ENCODE assay signal across 9 cellular contexts in the genomic region with DNA sequence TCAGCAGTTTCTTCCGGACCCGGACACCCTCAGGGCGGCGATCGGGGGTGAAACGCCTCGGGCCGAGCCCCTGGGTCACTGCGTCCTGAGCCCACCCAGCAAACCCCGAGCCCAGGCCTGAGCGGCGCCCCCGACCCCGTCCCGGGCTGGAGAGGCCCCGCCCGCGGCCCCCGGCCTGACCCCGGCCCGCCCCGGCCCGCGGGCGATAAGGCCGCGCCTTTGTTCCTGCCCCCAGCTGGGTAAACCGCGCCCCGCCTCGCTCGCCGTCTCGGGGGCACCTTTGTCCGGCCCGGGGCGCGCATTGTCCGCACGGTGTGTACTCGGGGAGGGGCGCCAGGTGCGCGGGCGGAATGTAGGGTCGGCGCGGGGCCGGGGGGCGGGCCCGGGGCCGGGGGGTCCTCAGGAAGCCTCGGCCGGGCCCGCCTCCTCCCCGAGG. TPM values are rescaled to one million over a fixed set of nuclear protein-coding genes. Genes with fewer than 3 reads are reported as not detected.
DNase-seq lines count a peak whose midpoint lies in the region; ATAC-seq and TF ChIP-seq lines count a peak whose summit lies in the region.
"Had no signal": no experiment of that assay in that cellular context is flagged by ENCODE, and none has a peak within 500 bp of the region (broad histone marks: within the 10 kb centered on the region; RNA-seq: fewer than 3 reads in every experiment).

No MANE protein-coding gene starts in this region.

- peaks cover 14 to 30% (median 21%) of the 10 kb centered on the region in 4 donors for H3K4me1 Mint-ChIP-seq in CD4-positive, alpha-beta memory T cell
- peaks cover 10 to 13% of the 10 kb centered on the region in 2 donors for H3K4me1 Mint-ChIP-seq in natural killer cell

- peaks cover 59% of the 10 kb centered on the region in 2 donors for H3K27me3 Mint-ChIP-seq in CD4-positive, alpha-beta memory T cell
- H3K27me3 Mint-ChIP-seq in natural killer cell (ENCODE audit: low read depth in 2 of 2), result peaks cover 59 to 61% of the 10 kb centered on the region in 2 donors

- intact Hi-C loops in CD4-positive, alpha-beta memory T cell (cut with micrococcal nuclease), result no loop called here
- intact Hi-C loops in natural killer cell (cut with micrococcal nuclease), result no loop called here

- POLR2A ChIA-PET in CD4-positive, alpha-beta memory T cell (lab: Charles Lee; ENCODE audit: partially characterized antibody), result no interaction called here

- no peak overlapping the region for H3K27ac ChIP-seq in CD4-positive, alpha-beta memory T cell (ENCODE audit: low read depth, low read length)
- H3K27ac ChIP-seq in coronary artery, result no peak overlapping the region

- peaks cover 20% of the 10 kb centered on the region for H3K4me1 ChIP-seq in CD4-positive, alpha-beta memory T cell (ENCODE audit: insufficient read depth, low read length)

- H3K9me3 ChIP-seq in CD4-positive, alpha-beta memory T cell (ENCODE audit: control insufficient read depth in 1 of 2, low read length in 2 of 2), result no peaks in the 10 kb centered on the region

- no peaks in the 10 kb centered on the region for H3K36me3 ChIP-seq in CD4-positive, alpha-beta memory T cell (ENCODE audit: insufficient read depth, low read length)

- H3K4me3 Mint-ChIP-seq in CD4-positive, alpha-beta memory T cell, result peak overlapping the region; percentile 29 to 76 (median 63)
- peak overlapping the region; percentile 65 for H3K4me3 Mint-ChIP-seq in natural killer cell

- DNase-seq in CD4-positive, alpha-beta memory T cell, result no peak
- DNase-seq in coronary artery (ENCODE audit: low spot score) (peak; percentile 33), natural killer cell (no peak), LoVo (ENCODE audit: low spot score) (no peak), NOMO-1 (lab: John Stamatoyannopoulos, UW; ENCODE audit: unreplicated experiment in 2 of 2) (no peak)
- DNase-seq: NCI-H2171 had no signal

- H3K27ac Mint-ChIP-seq in CD4-positive, alpha-beta memory T cell, result no peak overlapping the region
- H3K27ac Mint-ChIP-seq in natural killer cell, result no peak overlapping the region

- peaks cover 0 to 3% (median 0%) of the 10 kb centered on the region in 8 donors for H3K9me3 Mint-ChIP-seq in CD4-positive, alpha-beta memory T cell
- H3K9me3 Mint-ChIP-seq in natural killer cell, result no peaks in the 10 kb centered on the region

- H3K4me3 ChIP-seq in CD4-positive, alpha-beta memory T cell (ENCODE audit: low read length in 2 of 2), result no peak overlapping the region
- H3K4me3 ChIP-seq in coronary artery, result peak overlapping the region; percentile 67

- TF ChIP-seq CTCF in coronary artery (IDR thresholded peaks at IDR 0.05) (no peak), natural killer cell (IDR thresholded peaks at IDR 0.05) (no peak)

- CTCF ChIA-PET in CD4-positive, alpha-beta memory T cell (lab: Charles Lee; ENCODE audit: partially characterized antibody), result no interaction called here

- ATAC-seq in HG02759 (IDR thresholded peaks at IDR 0.05; ENCODE audit: unreplicated experiment) (peak; percentile 50), natural killer cell (peak in 1 of 3 donors; percentile 34), GM21515 (IDR thresholded peaks at IDR 0.05; ENCODE audit: unreplicated experiment) (no peak), GM19035 (IDR thresholded peaks at IDR 0.05; ENCODE audit: unreplicated experiment) (no peak)

- H3K27me3 ChIP-seq in CD4-positive, alpha-beta memory T cell (ENCODE audit: insufficient read depth, low read length), result peaks cover 42% of the 10 kb centered on the region

- H3K36me3 Mint-ChIP-seq in CD4-positive, alpha-beta memory T cell, result no peaks in the 10 kb centered on the region
- H3K36me3 Mint-ChIP-seq in natural killer cell, result no peaks in the 10 kb centered on the region

RNA-seq across cellular contexts. Expression of gene MNX1, which starts 10.8 kb away (rescaled TPM):
- not detected for total RNA-seq in CD4-positive, alpha-beta memory T cell
- polyA plus RNA-seq in CD4-positive, alpha-beta memory T cell, result not detected
- not detected for total RNA-seq in natural killer cell

RNA-seq across cellular contexts. Expression of gene NOM1, which starts 50.1 kb away (rescaled TPM):
- total RNA-seq in CD4-positive, alpha-beta memory T cell, result 10 to 100 TPM; 31.4 to 32.5 TPM
- polyA plus RNA-seq in CD4-positive, alpha-beta memory T cell, result 1 to 10 TPM in 1 of 2 donors, under 1 TPM in 1; 0.82 to 9.8 TPM
- 10 to 100 TPM; 22.5 to 35.6 (median 34.7) TPM for total RNA-seq in natural killer cell
